In genomic region chr5:62037972-62038371, GRCh38 we compare ENCODE assay signal across 21 cellular contexts.
DNase-seq lines count a peak whose midpoint lies in the region; ATAC-seq, FAIRE-seq and TF ChIP-seq lines count a peak whose summit lies in the region.
"Had no signal": no experiment of that assay in that cellular context is flagged by ENCODE, and none has a peak within 500 bp of the region (broad histone marks: within the 10 kb centered on the region; RNA-seq: fewer than 3 reads in every experiment).

No MANE protein-coding gene starts in this region.

- no peaks in the 10 kb centered on the region for H3K9me3 ChIP-seq in K562 (replicated peaks; ENCODE audit: control insufficient read depth, insufficient read depth, low read depth, low read length)
- H3K9me3 ChIP-seq in HepG2 (ENCODE audit: low read length): no peaks in the 10 kb centered on the region
- H3K9me3 ChIP-seq: BLaER1, Caco-2, HAP-1 had no signal

- H4K20me1 ChIP-seq in K562 (replicated peaks; ENCODE audit: control insufficient read depth, insufficient read depth, low read length): no peaks in the 10 kb centered on the region
- no peaks in the 10 kb centered on the region for H4K20me1 ChIP-seq in HepG2 (ENCODE audit: insufficient read depth, low read length)
- H4K20me1 ChIP-seq: BLaER1 had no signal

- H3K4me1 ChIP-seq in K562 (replicated peaks in 1 of 2; ENCODE audit: control insufficient read depth in 2 of 2, insufficient read depth in 2 of 2, low read length in 2 of 2) (no peaks in the 10 kb centered on the region), HepG2 (ENCODE audit: insufficient read depth, low read length) (no peaks in the 10 kb centered on the region)
- H3K4me1 ChIP-seq: Caco-2, HAP-1 had no signal

- H3K9me1 ChIP-seq in K562 (ENCODE audit: control insufficient read depth, insufficient read depth, low read length): no peaks in the 10 kb centered on the region

- POLR2A ChIA-PET in K562 (lab: Yijun Ruan, JAX) (interaction anchor here (0.6 to 1.1 kb wide), 4 partner anchors 15 to 45 kb away, joined by 3 to 4 read pairs (median 4); no protein-coding TSS in a partner anchor), HepG2 (lab: Yijun Ruan, JAX) (no interaction called here)

- DNase-seq in ELF-1 (ENCODE audit: low read depth, low spot score) (peak; percentile 12), SK-N-DZ (ENCODE audit: low spot score) (peak; percentile 13), K562 (ENCODE audit: extremely low read depth in 1 of 4, low spot score in 3 of 4) (peak in 1 of 4 experiments; percentile 1), HepG2 (ENCODE audit: low spot score) (no peak), GM19239 (ENCODE audit: insufficient read length, low spot score) (no peak)
- DNase-seq: Caco-2; CD4-positive, CD25-positive, alpha-beta regulatory T cell; CD8-positive, alpha-beta T cell; DMS153; DND-41; GDM1; GM23248; HFFc6 had no signal

- H3K27me3 ChIP-seq in K562 (ENCODE audit: control insufficient read depth in 2 of 2, insufficient read depth in 2 of 2, low read length in 2 of 2) (no peaks in the 10 kb centered on the region), HepG2 (ENCODE audit: control insufficient read depth in 1 of 2, insufficient read depth in 2 of 2, low read length in 2 of 2) (no peaks in the 10 kb centered on the region; a peak in 1 of 5 replicates)
- H3K27me3 ChIP-seq: BLaER1 had no signal

- TF ChIP-seq EP300 in K562 (IDR thresholded peaks at IDR 0.05; ENCODE audit: low read length): no peak
- TF ChIP-seq EP300 in HepG2 (IDR thresholded peaks at IDR 0.05; ENCODE audit: low read depth in 2 of 2, low read length in 2 of 2): no peak
- no peak for TF ChIP-seq EP300 in HepG2 (CRISPR knock-in tag; IDR thresholded peaks at IDR 0.05; ENCODE audit: borderline replicate concordance)

- H3K36me3 ChIP-seq in K562 (ENCODE audit: control insufficient read depth, insufficient read depth, low read length) (no peaks in the 10 kb centered on the region), HepG2 (replicated peaks in 1 of 2; ENCODE audit: control insufficient read depth in 1 of 2, insufficient read depth in 2 of 2, low read length in 2 of 2) (no peaks in the 10 kb centered on the region)
- H3K36me3 ChIP-seq: BLaER1, HAP-1 had no signal

- BruUV-seq in K562 (replicated peaks; lab: Mats Ljungman, UMichigan) (no TSS peak), HepG2 (replicated peaks; lab: Mats Ljungman, UMichigan) (no TSS peak)

- H3K9ac ChIP-seq in K562 (ENCODE audit: insufficient read depth in 1 of 2, low read depth in 2 of 2, low read length in 2 of 2): no peak overlapping the region
- H3K9ac ChIP-seq in HepG2 (ENCODE audit: insufficient read depth, low read depth, low read length): no peak overlapping the region
- H3K9ac ChIP-seq: BLaER1, GM23248 had no signal

- H3K4me2 ChIP-seq in K562 (ENCODE audit: insufficient read depth, low read length) (no peak overlapping the region), HepG2 (ENCODE audit: low read depth, low read length) (no peak overlapping the region)
- H3K4me2 ChIP-seq: BLaER1 had no signal

- FAIRE-seq in K562 (lab: Jason Lieb, UNC) (no peak), HepG2 (lab: Jason Lieb, UNC) (no peak), GM19239 (lab: Jason Lieb, UNC) (no peak)
- FAIRE-seq: A204.1, GM12878, H54 had no signal

- H3K79me2 ChIP-seq in K562 (ENCODE audit: control insufficient read depth, insufficient read depth, low read length) (no peaks in the 10 kb centered on the region), HepG2 (ENCODE audit: insufficient read depth, low read length) (no peaks in the 10 kb centered on the region)

- no peak overlapping the region for H3K4me3 ChIP-seq in K562
- no peak overlapping the region for H3K4me3 ChIP-seq in HepG2 (replicated peaks in 1 of 3; ENCODE audit: insufficient read depth in 1 of 3, low read depth in 2 of 3, low read length in 3 of 3)
- H3K4me3 ChIP-seq: BLaER1, GM12878, GM23248, HAP-1 had no signal

- CTCF ChIA-PET in K562 (lab: Yijun Ruan, JAX; ENCODE audit: low intra/inter-chr PET ratio): no interaction called here
- CTCF ChIA-PET in HepG2 (lab: Yijun Ruan, JAX; ENCODE audit: low intra/inter-chr PET ratio, low total read pairs): no interaction called here

- TF ChIP-seq RAD21 in K562 (CRISPR knock-in tag; conservative IDR thresholded peaks at IDR 0.05 in 1 of 2, IDR thresholded peaks at IDR 0.05 in 1 of 2): no peak
- TF ChIP-seq RAD21 in HepG2 (CRISPR knock-in tag; IDR thresholded peaks at IDR 0.05): no peak

- no peak overlapping the region for H2AFZ ChIP-seq in K562 (ENCODE audit: low read depth, low read length)
- no peak overlapping the region for H2AFZ ChIP-seq in HepG2 (ENCODE audit: low read length)
- H2AFZ ChIP-seq: GM23248 had no signal

- intact Hi-C loops in K562 (cut with micrococcal nuclease): no loop called here
- intact Hi-C loops in HepG2 (cut with micrococcal nuclease; ENCODE audit: unreplicated experiment): no loop called here

- 0% methylated on average over 1 of the region's 1 CpG for WGBS in K562 (ENCODE audit: insufficient coverage, low coverage, missing lambda C conversion rate)
- 0% methylated on average over 1 of the region's 1 CpG for WGBS in HepG2 (ENCODE audit: low lambda C conversion rate)

- no peak for TF ChIP-seq POLR2A in K562 (conservative IDR thresholded peaks at IDR 0.05)
- no peak for TF ChIP-seq POLR2A in HepG2 (IDR thresholded peaks at IDR 0.05; ENCODE audit: insufficient read depth in 1 of 2, low read depth in 2 of 2, low read length in 2 of 2)

- in situ Hi-C loops in K562 (cut with MboI) (no loop called here), HepG2 (cut with HindIII; ENCODE audit: extremely low pct_ligation_motif_present, low pct_unique_long_range_greater_than_20kb) (no loop called here)

- TF ChIP-seq CTCF in K562 (IDR thresholded peaks at IDR 0.05 in 2 of 3, conservative IDR thresholded peaks at IDR 0.05 in 1 of 3; ENCODE audit: insufficient read depth in 2 of 3, low read depth in 1 of 3, low read length in 3 of 3) (no peak), HepG2 (CRISPR knock-in tag; IDR thresholded peaks at IDR 0.05) (no peak)

- ATAC-seq in K562: no peak
- no peak for ATAC-seq in GM19023 (IDR thresholded peaks at IDR 0.05; ENCODE audit: unreplicated experiment)
- no peak for ATAC-seq in HepG2
- ATAC-seq: CD8-positive, alpha-beta T cell; GM12878 had no signal

- H3K27ac ChIP-seq in K562 (ENCODE audit: extremely low read depth, low read depth, low read length) (no peak overlapping the region), HepG2 (ENCODE audit: extremely low read length, insufficient read depth, low read length) (no peak overlapping the region)
- H3K27ac ChIP-seq: 22Rv1, BLaER1, C4-2B, GM23248 had no signal

TF ChIP-seq in K562, 482 proteins besides CTCF, POLR2A, EP300 and RAD21:
- TF ChIP-seq TAL1 (IDR thresholded peaks at IDR 0.05) (peak; percentile 43; the same call in 1 of the 2 replicates), TEAD4 (IDR thresholded peaks at IDR 0.05; ENCODE audit: low read length) (peak; percentile 56), TEAD4 (CRISPR knock-in tag; IDR thresholded peaks at IDR 0.05; ENCODE audit: borderline replicate concordance) (no peak), KLF1 (tag; IDR thresholded peaks at IDR 0.05) (no peak), KAT7 (CRISPR knock-in tag; IDR thresholded peaks at IDR 0.05; ENCODE audit: borderline replicate concordance) (no peak), CBFA2T2 (conservative IDR thresholded peaks at IDR 0.05) (0 out of 2 replicates have a peak, but pooled peaks have one; percentile 14), CBFA2T3 (IDR thresholded peaks at IDR 0.05) (peak; percentile 40; the same call in 1 of the 2 replicates)
- TF ChIP-seq, protein P1, sequence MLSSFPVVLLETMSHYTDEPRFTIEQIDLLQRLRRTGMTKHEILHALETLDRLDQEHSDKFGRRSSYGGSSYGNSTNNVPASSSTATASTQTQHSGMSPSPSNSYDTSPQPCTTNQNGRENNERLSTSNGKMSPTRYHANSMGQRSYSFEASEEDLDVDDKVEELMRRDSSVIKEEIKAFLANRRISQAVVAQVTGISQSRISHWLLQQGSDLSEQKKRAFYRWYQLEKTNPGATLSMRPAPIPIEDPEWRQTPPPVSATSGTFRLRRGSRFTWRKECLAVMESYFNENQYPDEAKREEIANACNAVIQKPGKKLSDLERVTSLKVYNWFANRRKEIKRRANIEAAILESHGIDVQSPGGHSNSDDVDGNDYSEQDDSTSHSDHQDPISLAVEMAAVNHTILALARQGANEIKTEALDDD (IDR thresholded peaks at IDR 0.05): 0 out of 2 replicates have a peak, but pooled peaks have one; percentile 21
TF ChIP-seq in K562: peak in this region for 5.

TF ChIP-seq in HepG2, 621 proteins besides CTCF, POLR2A, EP300 and RAD21 (continues in another document):
- no peak for TF ChIP-seq ATAD3A (CRISPR knock-in tag; IDR thresholded peaks at IDR 0.05)
- TF ChIP-seq, protein P2, sequence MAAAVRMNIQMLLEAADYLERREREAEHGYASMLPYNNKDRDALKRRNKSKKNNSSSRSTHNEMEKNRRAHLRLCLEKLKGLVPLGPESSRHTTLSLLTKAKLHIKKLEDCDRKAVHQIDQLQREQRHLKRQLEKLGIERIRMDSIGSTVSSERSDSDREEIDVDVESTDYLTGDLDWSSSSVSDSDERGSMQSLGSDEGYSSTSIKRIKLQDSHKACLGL (CRISPR knock-in tag; IDR thresholded peaks at IDR 0.05): no peak

Comparison
In these comparisons a context has a peak if more than half of its experiments do, and no peak if none do; other contexts are left out.
1. DNase-seq: peak in ELF-1 (single experiment) and SK-N-DZ (single experiment); none in HepG2 (single experiment) and GM19239 (single experiment).